2 cellular contexts compared by ENCODE assay signal in genomic region chr7:87219545-87220025, GRCh38.
TF ChIP-seq lines count a peak whose summit lies in the region.

TMEM243 (minus strand) TSS chr7:87219732; CDS start chr7:87219503, 229 bp downstream.

TF ChIP-seq in HCT116, 20 proteins besides CTCF, POLR2A, EP300 and RAD21:
- TF ChIP-seq MAX (IDR thresholded peaks at IDR 0.05) (peak; percentile 73), EGR1 (IDR thresholded peaks at IDR 0.05; ENCODE audit: low read depth) (peak; percentile 81), POLR2AphosphoS5 (IDR thresholded peaks at IDR 0.05; ENCODE audit: low read depth, low read length) (0 out of 2 replicates have a peak, but pooled peaks have one; percentile 16), ELF1 (IDR thresholded peaks at IDR 0.05; ENCODE audit: borderline replicate concordance, low read depth) (no peak), SP1 (IDR thresholded peaks at IDR 0.05; ENCODE audit: low read depth) (no peak)

TF ChIP-seq in K562, 482 proteins besides CTCF, POLR2A, EP300 and RAD21 (continued from another document and continues in another):
- TF ChIP-seq ZNF740 (CRISPR knock-in tag; IDR thresholded peaks at IDR 0.05) (no peak), ZNF740 (tag; IDR thresholded peaks at IDR 0.05) (peak in 1 of 2 experiments; percentile 54; a peak in 1 of 4 replicates), GABPA (tag; conservative IDR thresholded peaks at IDR 0.05; ENCODE audit: low read depth) (peak; percentile 65), PREB (CRISPR knock-in tag; IDR thresholded peaks at IDR 0.05) (no peak), JUND (IDR thresholded peaks at IDR 0.05; ENCODE audit: borderline replicate concordance, low read depth, low read length) (no peak), JUND (tag; IDR thresholded peaks at IDR 0.05; ENCODE audit: borderline replicate concordance, low read depth, low read length) (peak; percentile 21; the same call in 1 of the 3 replicates), CHD1 (IDR thresholded peaks at IDR 0.05; ENCODE audit: low read length) (no peak), ZNF197 (CRISPR knock-in tag; IDR thresholded peaks at IDR 0.05; ENCODE audit: low read depth) (no peak), ZBTB1 (CRISPR knock-in tag; IDR thresholded peaks at IDR 0.05; ENCODE audit: borderline replicate concordance, low read depth) (peak; percentile 70; the same call in 1 of the 2 replicates), TCF7 (IDR thresholded peaks at IDR 0.05; ENCODE audit: borderline replicate concordance) (0 out of 2 replicates have a peak, but pooled peaks have one; percentile 24), TFAP4 (CRISPR knock-in tag; IDR thresholded peaks at IDR 0.05; ENCODE audit: borderline replicate concordance) (peak; percentile 63), ETV6 (IDR thresholded peaks at IDR 0.05; ENCODE audit: borderline replicate concordance in 1 of 2, low read depth in 2 of 2, low read length in 1 of 2) (peak; percentile 60 to 89; a peak in 3 of 4 replicates), ETV6 (CRISPR knock-in tag; IDR thresholded peaks at IDR 0.05; ENCODE audit: borderline replicate concordance) (no peak), MAZ (CRISPR knock-in tag; conservative IDR thresholded peaks at IDR 0.05 in 1 of 2, IDR thresholded peaks at IDR 0.05 in 1 of 2) (peak in 1 of 2 experiments; percentile 88), CREB3L1 (IDR thresholded peaks at IDR 0.05; ENCODE audit: borderline replicate concordance, low read depth) (peak; percentile 84), ETS1 (conservative IDR thresholded peaks at IDR 0.05; ENCODE audit: control insufficient read depth, low read depth, low read length) (0 out of 2 replicates have a peak, but pooled peaks have one; percentile 61), ETS2 (tag; IDR thresholded peaks at IDR 0.05; ENCODE audit: borderline replicate concordance, poor library complexity, severe bottlenecking) (no peak), ELF1 (tag; IDR thresholded peaks at IDR 0.05) (peak; percentile 87), ZHX1 (conservative IDR thresholded peaks at IDR 0.05; ENCODE audit: low read length) (no peak), NKRF (IDR thresholded peaks at IDR 0.05; ENCODE audit: borderline replicate concordance) (peak; percentile 34; the same call in 1 of the 2 replicates), KDM2B (CRISPR knock-in tag; IDR thresholded peaks at IDR 0.05) (peak; percentile 52; the same call in 1 of the 2 replicates), PHF21A (IDR thresholded peaks at IDR 0.05; ENCODE audit: borderline replicate concordance, low read depth) (peak; percentile 97), ARID1B (IDR thresholded peaks at IDR 0.05) (peak; percentile 45), ETV1 (tag; conservative IDR thresholded peaks at IDR 0.05; ENCODE audit: low read depth) (peak; percentile 51; the same call in 1 of the 2 replicates), TARDBP (IDR thresholded peaks at IDR 0.05) (peak; percentile 90; the same call in 1 of the 2 replicates), FOXK1 (CRISPR knock-in tag; IDR thresholded peaks at IDR 0.05; ENCODE audit: borderline replicate concordance) (0 out of 2 replicates have a peak, but pooled peaks have one; percentile 41), ZFP30 (CRISPR knock-in tag; IDR thresholded peaks at IDR 0.05; ENCODE audit: borderline replicate concordance) (no peak), EGR1 (conservative IDR thresholded peaks at IDR 0.05) (peak; percentile 93), SAFB (IDR thresholded peaks at IDR 0.05; ENCODE audit: borderline replicate concordance, low read depth, low read length) (peak; percentile 62; the same call in 1 of the 2 replicates), ILF3 (IDR thresholded peaks at IDR 0.05; ENCODE audit: borderline replicate concordance) (no peak), SMAD4 (CRISPR knock-in tag; conservative IDR thresholded peaks at IDR 0.05) (peak; percentile 91), HNRNPLL (IDR thresholded peaks at IDR 0.05; ENCODE audit: low read depth, low read length, poor library complexity, severe bottlenecking) (peak; percentile 15), SOX6 (IDR thresholded peaks at IDR 0.05) (peak; percentile 22; the same call in 1 of the 2 replicates), AFF1 (IDR thresholded peaks at IDR 0.05; ENCODE audit: low read depth in 1 of 2, partially characterized antibody in 2 of 2) (no peak), ZBTB12 (CRISPR knock-in tag; IDR thresholded peaks at IDR 0.05) (no peak), MXI1 (IDR thresholded peaks at IDR 0.05; ENCODE audit: low read depth, low read length) (0 out of 2 replicates have a peak, but pooled peaks have one; percentile 47), MTA3 (IDR thresholded peaks at IDR 0.05; ENCODE audit: borderline replicate concordance) (0 out of 2 replicates have a peak, but pooled peaks have one; percentile 6), ETV5 (CRISPR knock-in tag; IDR thresholded peaks at IDR 0.05; ENCODE audit: low read depth) (0 out of 2 replicates have a peak, but pooled peaks have one; percentile 26), BCOR (IDR thresholded peaks at IDR 0.05) (peak; percentile 59; the same call in 1 of the 2 replicates), VEZF1 (CRISPR knock-in tag; IDR thresholded peaks at IDR 0.05) (peak; percentile 60), NCOR1 (IDR thresholded peaks at IDR 0.05) (peak; percentile 41; the same call in 1 of the 2 replicates), ZBTB8A (IDR thresholded peaks at IDR 0.05; ENCODE audit: partially characterized antibody) (no peak)
